ENCODE assay signal across 1 cellular context in genomic region chr1:225428066-225428878, GRCh38.
TF ChIP-seq lines count a peak whose summit lies in the region.

No MANE protein-coding gene starts in this region.

TF ChIP-seq in GM12878, 131 proteins besides CTCF, POLR2A, EP300 and RAD21 (continued from another document and continues in another):
- TF ChIP-seq E4F1 (IDR thresholded peaks at IDR 0.05; ENCODE audit: borderline replicate concordance, partially characterized antibody) (no peak), NR2F1 (conservative IDR thresholded peaks at IDR 0.05) (peak; percentile 27; the same call in 1 of the 2 replicates), EZH2 (IDR thresholded peaks at IDR 0.05; ENCODE audit: borderline replicate concordance, control insufficient read depth, low read depth, low read length) (no peak), NBN (IDR thresholded peaks at IDR 0.05) (peak; percentile 68; the same call in 1 of the 2 replicates), CHD2 (IDR thresholded peaks at IDR 0.05; ENCODE audit: borderline replicate concordance, low read depth, low read length) (peak; percentile 88), NFXL1 (IDR thresholded peaks at IDR 0.05; ENCODE audit: borderline replicate concordance) (no peak), SMC3 (IDR thresholded peaks at IDR 0.05; ENCODE audit: borderline replicate concordance, low read length) (no peak), SREBF1 (IDR thresholded peaks at IDR 0.05; ENCODE audit: low read length) (peak; percentile 31; the same call in 1 of the 2 replicates), IRF5 (IDR thresholded peaks at IDR 0.05; ENCODE audit: borderline replicate concordance) (no peak), MLLT1 (IDR thresholded peaks at IDR 0.05) (peak; percentile 51), ZNF384 (IDR thresholded peaks at IDR 0.05; ENCODE audit: borderline replicate concordance, low read depth, low read length) (no peak), RELB (IDR thresholded peaks at IDR 0.05; ENCODE audit: low read depth) (peak; percentile 44; the same call in 1 of the 2 replicates), BACH1 (IDR thresholded peaks at IDR 0.05; ENCODE audit: borderline replicate concordance) (peak; percentile 99), POLR2AphosphoS2 (IDR thresholded peaks at IDR 0.05; ENCODE audit: low read depth, low read length) (no peak), PAX5 (IDR thresholded peaks at IDR 0.05; ENCODE audit: borderline replicate concordance, low read depth, low read length) (no peak), TCF7 (IDR thresholded peaks at IDR 0.05; ENCODE audit: borderline replicate concordance) (no peak), ELK1 (IDR thresholded peaks at IDR 0.05; ENCODE audit: low read depth, low read length) (no peak), PBX3 (IDR thresholded peaks at IDR 0.05; ENCODE audit: insufficient replicate concordance, low read depth, low read length) (no peak), SMAD5 (IDR thresholded peaks at IDR 0.05; ENCODE audit: low read depth) (peak; percentile 28; the same call in 1 of the 2 replicates), ZBTB33 (IDR thresholded peaks at IDR 0.05) (no peak), ATF7 (IDR thresholded peaks at IDR 0.05; ENCODE audit: low read depth) (no peak), ZBED1 (IDR thresholded peaks at IDR 0.05; ENCODE audit: borderline replicate concordance) (peak; percentile 48; the same call in 1 of the 2 replicates), IKZF1 (conservative IDR thresholded peaks at IDR 0.05) (no peak; the same call in none of the 2 replicates), HDGF (IDR thresholded peaks at IDR 0.05) (no peak), ASH2L (IDR thresholded peaks at IDR 0.05; ENCODE audit: borderline replicate concordance, low read depth) (no peak), CREM (IDR thresholded peaks at IDR 0.05; ENCODE audit: low read depth) (peak; percentile 23; the same call in 1 of the 2 replicates), MYC (IDR thresholded peaks at IDR 0.05; ENCODE audit: insufficient read depth, insufficient read length, insufficient replicate concordance, low read length, severe bottlenecking) (no peak), SIN3A (IDR thresholded peaks at IDR 0.05; ENCODE audit: low read depth, low read length) (peak; percentile 52; the same call in 1 of the 2 replicates), YY1 (IDR thresholded peaks at IDR 0.05; ENCODE audit: low read depth, low read length) (peak; percentile 58), JUND (IDR thresholded peaks at IDR 0.05; ENCODE audit: low read depth, low read length) (no peak), HDAC6 (IDR thresholded peaks at IDR 0.05; ENCODE audit: unreplicated experiment) (no peak), ZNF592 (IDR thresholded peaks at IDR 0.05) (no peak), ZBTB40 (IDR thresholded peaks at IDR 0.05; ENCODE audit: borderline replicate concordance) (peak; percentile 19; the same call in 1 of the 2 replicates), TBL1XR1 (IDR thresholded peaks at IDR 0.05; ENCODE audit: low read depth, low read length) (peak; percentile 52; the same call in 1 of the 2 replicates)
